ENCODE assay signal across 17 cellular contexts in genomic region chr12:54298904-54299303, GRCh38. TPM values are rescaled to one million over a fixed set of nuclear protein-coding genes. Genes with fewer than 3 reads are reported as not detected.
A peak's percentile ranks its signal among the peaks of the same experiment; 100 is the strongest.
DNase-seq lines count a peak whose midpoint lies in the region; ATAC-seq and TF ChIP-seq lines count a peak whose summit lies in the region.
"Had no signal": no experiment of that assay in that cellular context is flagged by ENCODE, and none has a peak within 500 bp of the region (broad histone marks: within the 10 kb centered on the region; RNA-seq: fewer than 3 reads in every experiment).

No MANE protein-coding gene starts in this region.

- H3K9me2 ChIP-seq in PC-3 (replicated peaks; ENCODE audit: low read length), result no peaks in the 10 kb centered on the region

- H3K27ac ChIP-seq in PC-3 (ENCODE audit: low read length), result no peak overlapping the region
- H3K27ac ChIP-seq in coronary artery, result no peak overlapping the region
- H3K27ac ChIP-seq: SJSA1 had no signal

- H2AFZ ChIP-seq in PC-3 (ENCODE audit: low read length), result no peak overlapping the region

- no peak for ATAC-seq in PC-3
- ATAC-seq: CD8-positive, alpha-beta T cell had no signal

- H3K27ac Mint-ChIP-seq in Caco-2 (ENCODE audit: unreplicated experiment) (no peak overlapping the region), progenitor cell of endocrine pancreas (peak overlapping the region; percentile 97)
- H3K27ac Mint-ChIP-seq: CD8-positive, alpha-beta T cell; H9 had no signal

- POLR2A ChIA-PET in Caco-2 (lab: Charles Lee), result interaction anchor here (3.5 kb wide), 1 partner anchor 19 kb away, joined by 17 read pairs; the partner anchor contains the start of genes CBX5 and HNRNPA1
- POLR2A ChIA-PET in PC-3 (lab: Charles Lee; ENCODE audit: unreplicated experiment), result no interaction called here

- no peak for DNase-seq in Caco-2
- DNase-seq in PC-3, result peak; percentile 3
- DNase-seq in mesenteric fat pad (ENCODE audit: low spot score), result peak; percentile 37
- no peak for DNase-seq in progenitor cell of endocrine pancreas (ENCODE audit: low spot score, unreplicated experiment)
- DNase-seq in activated T-cell treated with anti-CD3 and anti-CD28 coated beads, Interleukin-2, amount 50 U/mL, for 1 hour, result no peak
- no peak for DNase-seq in coronary artery (ENCODE audit: low spot score)
- DNase-seq in mucosa of gallbladder (ENCODE audit: low spot score), result no peak
- DNase-seq: ACHN; CD8-positive, alpha-beta T cell; GF-D8; H9; Kasumi-1; NCI-H1436 treated with DMSO at 0.1 percent for 48 hours; NCI-H2081; NCI-H524 treated with DMSO at 0.1 percent for 48 hours had no signal

- H3K27me3 Mint-ChIP-seq in Caco-2 (ENCODE audit: insufficient read depth, unreplicated experiment) (no peaks in the 10 kb centered on the region), progenitor cell of endocrine pancreas (no peaks in the 10 kb centered on the region)

- no peak overlapping the region for H3K4me2 ChIP-seq in PC-3 (ENCODE audit: low read length)

- H3K9me3 Mint-ChIP-seq in Caco-2 (ENCODE audit: unreplicated experiment), result no peaks in the 10 kb centered on the region
- no peaks in the 10 kb centered on the region for H3K9me3 Mint-ChIP-seq in progenitor cell of endocrine pancreas (ENCODE audit: low read depth)
- H3K9me3 Mint-ChIP-seq: CD8-positive, alpha-beta T cell; H9 had no signal

- no peak overlapping the region for H3K9ac ChIP-seq in PC-3 (ENCODE audit: low read length)

- H4K20me1 ChIP-seq in PC-3 (ENCODE audit: low read length), result no peaks in the 10 kb centered on the region

- H3K9me3 ChIP-seq in Caco-2 (no peaks in the 10 kb centered on the region), PC-3 (ENCODE audit: low read length) (no peaks in the 10 kb centered on the region)
- H3K9me3 ChIP-seq: SJSA1 had no signal

- intact Hi-C loops in Caco-2 (cut with micrococcal nuclease; ENCODE audit: unreplicated experiment) (no loop called here), PC-3 (cut with micrococcal nuclease) (no loop called here)

- peaks cover 29% of the 10 kb centered on the region for H3K4me1 ChIP-seq in Caco-2
- peaks cover 20% of the 10 kb centered on the region for H3K4me1 ChIP-seq in PC-3 (ENCODE audit: insufficient read depth, low read length)

- H3K4me1 Mint-ChIP-seq in Caco-2 (ENCODE audit: low read depth, unreplicated experiment) (peaks cover 36% of the 10 kb centered on the region), progenitor cell of endocrine pancreas (ENCODE audit: low read depth) (peaks cover 59% of the 10 kb centered on the region)

- H3F3A ChIP-seq in PC-3 (ENCODE audit: low read length, unreplicated experiment), result no peaks in the 10 kb centered on the region

- no peaks in the 10 kb centered on the region for H3K36me3 Mint-ChIP-seq in Caco-2 (ENCODE audit: insufficient read depth, unreplicated experiment)
- no peaks in the 10 kb centered on the region for H3K36me3 Mint-ChIP-seq in progenitor cell of endocrine pancreas (ENCODE audit: insufficient read depth)
- H3K36me3 Mint-ChIP-seq: CD8-positive, alpha-beta T cell had no signal

- H3K4me3 Mint-ChIP-seq in Caco-2 (ENCODE audit: unreplicated experiment) (peak overlapping the region; percentile 79), progenitor cell of endocrine pancreas (ENCODE audit: low read depth) (peak overlapping the region; percentile 80)
- H3K4me3 Mint-ChIP-seq: CD8-positive, alpha-beta T cell had no signal

- H3K79me2 ChIP-seq in PC-3 (ENCODE audit: low read length), result no peaks in the 10 kb centered on the region

- no peaks in the 10 kb centered on the region for H3K27me3 ChIP-seq in Caco-2 (replicated peaks; ENCODE audit: control insufficient read depth, insufficient read depth, low read length)
- H3K27me3 ChIP-seq in PC-3 (ENCODE audit: low read length), result no peaks in the 10 kb centered on the region

- H3K36me3 ChIP-seq in Caco-2 (ENCODE audit: control insufficient read depth, insufficient read depth, low read length), result no peaks in the 10 kb centered on the region
- H3K36me3 ChIP-seq in PC-3 (ENCODE audit: low read depth, low read length), result peaks cover 2% of the 10 kb centered on the region; the same call in 1 of the 2 replicates
- H3K36me3 ChIP-seq: SJSA1 had no signal

- TF ChIP-seq CTCF in Caco-2 (IDR thresholded peaks at IDR 0.05; ENCODE audit: insufficient read depth in 1 of 2, low read depth in 1 of 2, low read length in 1 of 2, severe bottlenecking in 1 of 2, unreplicated experiment in 1 of 2) (no peak), PC-3 (conservative IDR thresholded peaks at IDR 0.05; ENCODE audit: low read depth, low read length) (no peak), progenitor cell of endocrine pancreas (IDR thresholded peaks at IDR 0.05; ENCODE audit: unreplicated experiment) (no peak), coronary artery (IDR thresholded peaks at IDR 0.05) (no peak)

- no TSS peak for BruUV-seq in Caco-2 (replicated peaks; lab: Mats Ljungman, UMichigan)
- no TSS peak for BruUV-seq in PC-3 (replicated peaks; lab: Mats Ljungman, UMichigan)

- CTCF ChIA-PET in Caco-2 (lab: Charles Lee) (interaction anchor here (1.1 to 4.8 kb wide), 3 partner anchors 25 to 80 kb away, joined by 3 to 28 read pairs (median 3); partner anchors contain the start of gene COPZ1), PC-3 (lab: Charles Lee) (interaction anchor here (0.7 kb wide), 1 partner anchor 53 kb away, joined by 6 read pairs; no protein-coding TSS in a partner anchor)

- no peak overlapping the region for H3K4me3 ChIP-seq in Caco-2 (ENCODE audit: low read depth, low read length)
- H3K4me3 ChIP-seq in PC-3 (ENCODE audit: low read length), result no peak overlapping the region
- no peak overlapping the region for H3K4me3 ChIP-seq in coronary artery
- H3K4me3 ChIP-seq: SJSA1 had no signal

RNA-seq across cellular contexts. Expression of gene NFE2, which starts 1.9 kb away (rescaled TPM):
- total RNA-seq in Caco-2 (2022) (5.7 and 6.2 TPM in 2 replicates), PC-3 (2014; rRNA removed) (0.26 and 0.40 TPM in 2 replicates), mesenteric fat pad (4.9 TPM), progenitor cell of endocrine pancreas (17.2 and 17.9 TPM in 2 replicates), mucosa of gallbladder (0.58 TPM)
- total RNA-seq: CD8-positive, alpha-beta T cell; OCI-LY7; SJSA1 had no signal

RNA-seq across cellular contexts. Expression of gene HNRNPA1, which starts 18.4 kb away (rescaled TPM):
- total RNA-seq in Caco-2 (2022) (1,364 and 1,426 TPM in 2 replicates), PC-3 (2014; rRNA removed) (465 and 516 TPM in 2 replicates), mesenteric fat pad (655 TPM), progenitor cell of endocrine pancreas (2,514 and 2,551 TPM in 2 replicates), mucosa of gallbladder (686 TPM)

RNA-seq across cellular contexts. Expression of gene CBX5, which starts 19.0 kb away (rescaled TPM):
- total RNA-seq in Caco-2 (2022) (85.2 and 85.5 TPM in 2 replicates), PC-3 (2014; rRNA removed) (14.6 and 14.9 TPM in 2 replicates), mesenteric fat pad (35.2 TPM), progenitor cell of endocrine pancreas (261 and 271 TPM in 2 replicates), mucosa of gallbladder (62.0 TPM)

RNA-seq across cellular contexts. Expression of gene COPZ1, which starts 26.0 kb away (rescaled TPM):
- 129 and 133 TPM in 2 replicates for total RNA-seq in Caco-2 (2022)
- total RNA-seq in PC-3 (2014; rRNA removed), result 121 and 156 TPM in 2 replicates
- total RNA-seq in mesenteric fat pad, result 93.8 TPM
- total RNA-seq in progenitor cell of endocrine pancreas, result 165 and 173 TPM in 2 replicates
- total RNA-seq in mucosa of gallbladder, result 138 TPM

Comparison
In these comparisons a context has a peak if more than half of its experiments do, and no peak if none do; other contexts are left out.
1. DNase-seq: peak in PC-3 (single experiment) and mesenteric fat pad (single experiment); none in Caco-2 (0 of 2), progenitor cell of endocrine pancreas (single experiment), activated T-cell treated with anti-CD3 and anti-CD28 coated beads, Interleukin-2, amount 50 U/mL, for 1 hour (single experiment), coronary artery (single experiment) and mucosa of gallbladder (single experiment).